In the genomic region with DNA sequence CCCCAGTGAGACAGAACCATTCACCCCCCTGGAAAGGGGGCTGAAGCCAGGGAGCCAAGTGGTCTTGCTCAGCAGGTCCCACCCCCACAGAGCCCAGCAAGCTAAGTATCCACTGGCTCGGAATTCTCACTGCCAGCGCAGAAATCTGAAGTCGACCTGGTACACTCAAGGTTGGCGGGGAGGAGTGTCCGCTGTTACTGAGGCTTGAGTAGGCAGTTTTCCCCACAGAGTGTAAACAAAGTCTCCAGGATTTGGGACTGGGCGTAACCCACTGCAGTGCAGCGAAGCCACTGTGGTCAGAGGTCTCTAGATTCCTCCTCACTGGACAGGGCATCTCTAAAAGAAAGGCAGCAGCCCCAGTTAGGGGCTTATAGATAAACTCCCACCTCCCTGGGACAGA, we compare ENCODE assay signal across 18 cellular contexts. TPM values are rescaled to one million over a fixed set of nuclear protein-coding genes. Genes with fewer than 3 reads are reported as not detected.
DNase-seq lines count a peak whose midpoint lies in the region; ATAC-seq and TF ChIP-seq lines count a peak whose summit lies in the region.
"Had no signal": no experiment of that assay in that cellular context is flagged by ENCODE, and none has a peak within 500 bp of the region (broad histone marks: within the 10 kb centered on the region; RNA-seq: fewer than 3 reads in every experiment).

No MANE protein-coding gene starts in this region.

- no peak overlapping the region for H3K27ac ChIP-seq in left lung
- H3K27ac ChIP-seq in lower lobe of right lung: no peak overlapping the region
- H3K27ac ChIP-seq in upper lobe of right lung: no peak overlapping the region
- H3K27ac ChIP-seq: BLaER1 had no signal

- no peaks in the 10 kb centered on the region for H3K36me3 ChIP-seq in left lung
- H3K36me3 ChIP-seq in lower lobe of right lung: no peaks in the 10 kb centered on the region
- H3K36me3 ChIP-seq in upper lobe of right lung: no peaks in the 10 kb centered on the region
- H3K36me3 ChIP-seq: BE2C, BLaER1 had no signal

- ATAC-seq in left lung (peak; percentile 84), lower lobe of right lung (peak in 1 of 2 donors; percentile 86), upper lobe of right lung (peak; percentile 89), omental fat pad (ENCODE audit: low FRiP score) (no peak)

- H3K27me3 ChIP-seq in left lung (no peaks in the 10 kb centered on the region), lower lobe of right lung (ENCODE audit: low read depth) (no peaks in the 10 kb centered on the region), upper lobe of right lung (no peaks in the 10 kb centered on the region)
- H3K27me3 ChIP-seq: BLaER1 had no signal

- H3K4me3 ChIP-seq in left lung (no peak overlapping the region), lower lobe of right lung (no peak overlapping the region), upper lobe of right lung (no peak overlapping the region)
- H3K4me3 ChIP-seq: BLaER1 had no signal

- H3K9me3 ChIP-seq in left lung (peaks cover 0 to 3% of the 10 kb centered on the region in 2 donors), lower lobe of right lung (no peaks in the 10 kb centered on the region), upper lobe of right lung (no peaks in the 10 kb centered on the region)
- H3K9me3 ChIP-seq: BE2C had no signal

- TF ChIP-seq CTCF in left lung (IDR thresholded peaks at IDR 0.05) (no peak), lower lobe of right lung (IDR thresholded peaks at IDR 0.05) (no peak), upper lobe of right lung (IDR thresholded peaks at IDR 0.05) (no peak), omental fat pad (IDR thresholded peaks at IDR 0.05) (no peak)

- intact Hi-C loops in left lung (cut with DNase I): no loop called here
- intact Hi-C loops in lower lobe of right lung (cut with DNase I): no loop called here
- intact Hi-C loops in upper lobe of right lung (cut with DNase I): no loop called here

- DNase-seq in left lung (no peak), lower lobe of right lung (peak; percentile 46), upper lobe of right lung (peak; percentile 53), omental fat pad (ENCODE audit: low spot score) (no peak), DMS153 (lab: John Stamatoyannopoulos, UW) (no peak)
- DNase-seq: 8988T; ACHN; BE2C; C1 segment of cervical spinal cord; CD4-positive, alpha-beta memory T cell; CD4-positive, CD25-positive, alpha-beta regulatory T cell; CD8-positive, alpha-beta memory T cell; COR-L47; DMS 273 treated with DMSO at 0.1 percent for 48 hours; DMS79 treated with DMSO at 0.1 percent for 48 hours; GF-D8 had no signal

- H3K4me1 ChIP-seq in left lung (no peaks in the 10 kb centered on the region), lower lobe of right lung (no peaks in the 10 kb centered on the region), upper lobe of right lung (no peaks in the 10 kb centered on the region)
- H3K4me1 ChIP-seq: BE2C, BLaER1 had no signal

RNA-seq across cellular contexts. Expression of gene PATE1, which starts 10.0 kb away (rescaled TPM):
- total RNA-seq in left lung (not detected), lower lobe of right lung (not detected), upper lobe of right lung (not detected), omental fat pad (not detected)
- total RNA-seq: A673; CD4-positive, alpha-beta memory T cell; CD4-positive, CD25-positive, alpha-beta regulatory T cell; CD8-positive, alpha-beta memory T cell had no signal

RNA-seq across cellular contexts. Expression of gene PATE2, which starts 22.6 kb away (rescaled TPM):
- total RNA-seq in left lung (not detected), lower lobe of right lung (not detected), upper lobe of right lung (not detected), omental fat pad (not detected)
- total RNA-seq: A673; CD4-positive, alpha-beta memory T cell; CD4-positive, CD25-positive, alpha-beta regulatory T cell; CD8-positive, alpha-beta memory T cell had no signal

RNA-seq across cellular contexts. Expression of gene PATE3, which starts 31.9 kb away (rescaled TPM):
- total RNA-seq in left lung: not detected
- total RNA-seq in lower lobe of right lung: not detected
- total RNA-seq in upper lobe of right lung: not detected
- total RNA-seq in omental fat pad: not detected
- total RNA-seq: A673; CD4-positive, alpha-beta memory T cell; CD4-positive, CD25-positive, alpha-beta regulatory T cell; CD8-positive, alpha-beta memory T cell had no signal

Comparison
In these comparisons a context has a peak if more than half of its experiments do, and no peak if none do; other contexts are left out.
1. DNase-seq: peak in lower lobe of right lung (single experiment) and upper lobe of right lung (single experiment); none in left lung (0 of 2), omental fat pad (single experiment) and DMS153 (single experiment).